ENCODE assay signal across 8 cellular contexts in the genomic region with DNA sequence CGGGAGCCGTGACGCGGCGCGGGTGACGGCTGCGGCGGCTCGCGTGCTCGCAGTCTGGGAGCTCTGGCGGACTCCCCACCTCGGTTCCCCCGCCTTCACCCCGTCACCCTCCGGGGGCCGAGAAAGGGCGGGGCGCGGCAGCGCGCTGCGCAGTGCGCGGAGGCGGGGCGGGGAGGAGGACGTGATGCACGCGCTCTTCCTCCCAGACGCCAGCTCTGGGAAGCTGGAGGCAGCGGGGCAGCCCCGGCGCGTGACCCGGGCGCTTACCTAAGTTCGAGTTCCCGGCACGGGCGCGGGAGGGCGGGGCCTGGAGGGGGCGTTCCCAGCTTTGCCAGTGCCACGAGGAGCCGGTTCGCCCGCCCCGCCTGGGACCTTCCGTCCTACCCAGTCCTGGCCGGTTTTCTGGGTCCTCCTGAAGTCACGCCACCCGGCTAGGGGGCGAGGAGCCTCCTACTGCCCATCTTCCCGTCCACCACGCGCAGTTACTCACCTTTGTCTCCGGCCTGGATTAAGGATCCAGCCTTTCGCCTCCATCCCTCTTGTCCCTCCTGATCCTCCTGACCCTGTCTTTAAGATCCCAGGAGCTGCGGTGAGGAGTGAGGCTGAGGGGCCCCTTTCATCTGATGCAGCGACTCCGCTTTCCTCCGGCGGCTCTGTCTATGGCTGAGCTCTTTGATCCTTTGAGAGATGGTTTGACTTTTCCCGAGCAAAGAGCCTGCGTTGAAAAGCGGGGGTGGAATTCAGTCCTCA. TPM values are rescaled to one million over a fixed set of nuclear protein-coding genes. Genes with fewer than 3 reads are reported as not detected.
DNase-seq lines count a peak whose midpoint lies in the region; ATAC-seq and TF ChIP-seq lines count a peak whose summit lies in the region.

No MANE protein-coding gene starts in this region.

- H3K4me3 ChIP-seq in OCI-LY3 (ENCODE audit: low read length) (peak overlapping the region; percentile 91), mucosa of descending colon (peak overlapping the region; percentile 34)

- intact Hi-C loops in mucosa of descending colon (cut with DNase I, micrococcal nuclease): no loop called here

- H3K79me2 ChIP-seq in OCI-LY3 (ENCODE audit: low read length): peaks cover 41% of the 10 kb centered on the region

- peak overlapping the region; percentile 73 for H3K4me2 ChIP-seq in OCI-LY3 (ENCODE audit: low read length)

- H4K20me1 ChIP-seq in OCI-LY3 (ENCODE audit: insufficient read depth, low read length): peaks cover 38% of the 10 kb centered on the region

- ATAC-seq in GM21528 (IDR thresholded peaks at IDR 0.05; ENCODE audit: low FRiP score, unreplicated experiment) (peak; percentile 84), mucosa of descending colon (peak; percentile 93)

- DNase-seq in DMS 273 treated with DMSO at 0.1 percent for 48 hours (lab: John Stamatoyannopoulos, UW) (peak; percentile 97), HuH-7.5 (ENCODE audit: low spot score) (peak; percentile 86), activated T-cell treated with anti-CD3 and anti-CD28 coated beads for 4 hours (peak; percentile 99), epithelial cell of prostate (ENCODE audit: low read depth, low spot score) (peak; percentile 94), mucosa of descending colon (peak; percentile 100)
- DNase-seq in stimulated activated CD8-positive, alpha-beta memory T cell treated with anti-CD3 and anti-CD28 coated beads, Interleukin-4, amount 100 ng/mL, for 1 hour (ENCODE audit: low read depth in 2 of 2, low spot score in 1 of 2): peak; percentile 93 to 96

- peaks cover 11% of the 10 kb centered on the region for H3K36me3 ChIP-seq in OCI-LY3 (replicated peaks; ENCODE audit: low read depth, low read length)
- H3K36me3 ChIP-seq in mucosa of descending colon (ENCODE audit: low read depth): no peaks in the 10 kb centered on the region

- H3K9me3 ChIP-seq in OCI-LY3 (ENCODE audit: insufficient read depth, low read length) (no peaks in the 10 kb centered on the region), mucosa of descending colon (no peaks in the 10 kb centered on the region)

- H3K4me1 ChIP-seq in OCI-LY3 (ENCODE audit: low read length) (peaks cover 41% of the 10 kb centered on the region), mucosa of descending colon (ENCODE audit: low read depth) (peaks cover 26% of the 10 kb centered on the region)

- peak overlapping the region; percentile 97 for H3K9ac ChIP-seq in OCI-LY3 (ENCODE audit: low read length)

- H3K27ac ChIP-seq in OCI-LY3 (ENCODE audit: low read length) (peak overlapping the region; percentile 91), epithelial cell of prostate (peak overlapping the region; percentile 91)

- H2AFZ ChIP-seq in OCI-LY3 (ENCODE audit: low read depth, low read length): peak overlapping the region; percentile 48; the same call in 1 of the 2 replicates

- TF ChIP-seq CTCF in OCI-LY3 (IDR thresholded peaks at IDR 0.05; ENCODE audit: low read depth, low read length): no peak
- TF ChIP-seq CTCF in mucosa of descending colon (IDR thresholded peaks at IDR 0.05): no peak

- no peaks in the 10 kb centered on the region for H3K27me3 ChIP-seq in OCI-LY3 (ENCODE audit: low read depth, low read length)

RNA-seq across cellular contexts. Expression of a gene that starts 0.4 kb away (rescaled TPM):
- 100 to 1,000 TPM; 102 to 206 (median 118) TPM for total RNA-seq in mucosa of descending colon

Comparison
In these comparisons a context has a peak if more than half of its experiments do, and no peak if none do; other contexts are left out.
1. Peak in every context shown above with its lines: DNase-seq, ATAC-seq, H3K4me3 ChIP-seq and H3K27ac ChIP-seq.